ENCODE assay signal across 8 cellular contexts in genomic region chr5:131640043-131640856, GRCh38. TPM values are rescaled to one million over a fixed set of nuclear protein-coding genes. Genes with fewer than 3 reads are reported as not detected.
A peak's percentile ranks its signal among the peaks of the same experiment; 100 is the strongest.
DNase-seq lines count a peak whose midpoint lies in the region; ATAC-seq and TF ChIP-seq lines count a peak whose summit lies in the region.

No MANE protein-coding gene starts in this region.

- no peaks in the 10 kb centered on the region for H3K9me3 ChIP-seq in spleen
- H3K9me3 ChIP-seq in right cardiac atrium (ENCODE audit: control insufficient read depth, low read length): no peaks in the 10 kb centered on the region
- H3K9me3 ChIP-seq in tibial nerve: no peaks in the 10 kb centered on the region

- H3K4me3 Mint-ChIP-seq in activated T-cell treated with anti-CD3 and anti-CD28 coated beads, Interleukin-2, amount 50 U/mL, for 72 hours: peak overlapping the region; percentile 80 to 87

- intact Hi-C loops in spleen (cut with DNase I; ENCODE audit: low total_unique reads) (no loop called here), left colon (cut with DNase I, micrococcal nuclease) (no loop called here), right cardiac atrium (cut with DNase I) (no loop called here)

- H3K27ac Mint-ChIP-seq in activated T-cell treated with anti-CD3 and anti-CD28 coated beads, Interleukin-2, amount 50 U/mL, for 72 hours: peak overlapping the region; percentile 93

- H3K4me1 Mint-ChIP-seq in activated T-cell treated with anti-CD3 and anti-CD28 coated beads, Interleukin-2, amount 50 U/mL, for 72 hours (ENCODE audit: low read depth): peaks cover 35% of the 10 kb centered on the region

- H3K27me3 ChIP-seq in spleen (replicated peaks in 1 of 7): no peaks in the 10 kb centered on the region
- no peaks in the 10 kb centered on the region for H3K27me3 ChIP-seq in right cardiac atrium (ENCODE audit: control insufficient read depth, insufficient read depth)
- H3K27me3 ChIP-seq in tibial nerve: no peaks in the 10 kb centered on the region

- ATAC-seq in HG03469 (IDR thresholded peaks at IDR 0.05; ENCODE audit: unreplicated experiment) (peak; percentile 44), left colon (no peak), right cardiac atrium (no peak)
- peak; percentile 98 to 99 for ATAC-seq in activated T-cell treated with anti-CD3 and anti-CD28 coated beads, Interleukin-2, amount 50 U/mL, for 72 hours (replicated peaks in 1 of 2)

- no peak for TF ChIP-seq POLR2A in spleen (IDR thresholded peaks at IDR 0.05)
- no peak for TF ChIP-seq POLR2A in tibial nerve (IDR thresholded peaks at IDR 0.05)

- DNase-seq in GM12865 (ENCODE audit: low read depth): peak; percentile 42
- DNase-seq in activated T-cell treated with anti-CD3 and anti-CD28 coated beads, Interleukin-2, amount 50 U/mL, for 72 hours: peak; percentile 76 to 83
- no peak for DNase-seq in spleen
- DNase-seq in left colon: no peak
- DNase-seq in midbrain (lab: John Stamatoyannopoulos, UW): no peak
- no peak for DNase-seq in right cardiac atrium
- no peak for DNase-seq in tibial nerve (ENCODE audit: low spot score in 2 of 2)

- H3K4me3 ChIP-seq in GM12865 (ENCODE audit: low read depth, low read length) (no peak overlapping the region), spleen (peak overlapping the region in 1 of 8 donors; percentile 0), right cardiac atrium (ENCODE audit: low read length) (no peak overlapping the region), tibial nerve (no peak overlapping the region)

- H3K36me3 ChIP-seq in spleen (peaks cover 0 to 29% (median 0%) of the 10 kb centered on the region in 6 donors), tibial nerve (peaks cover 0 to 17% (median 0%) of the 10 kb centered on the region in 3 donors)

- TF ChIP-seq CTCF in GM12865 (IDR thresholded peaks at IDR 0.05; ENCODE audit: insufficient read depth, low read depth, low read length, missing control alignments) (no peak), spleen (IDR thresholded peaks at IDR 0.05 in 8 of 11, conservative IDR thresholded peaks at IDR 0.05 in 3 of 11) (no peak), tibial nerve (IDR thresholded peaks at IDR 0.05) (no peak)

- no peak for TF ChIP-seq EP300 in tibial nerve (IDR thresholded peaks at IDR 0.05)

- H3K36me3 Mint-ChIP-seq in activated T-cell treated with anti-CD3 and anti-CD28 coated beads, Interleukin-2, amount 50 U/mL, for 72 hours (ENCODE audit: insufficient read depth in 2 of 2): no peaks in the 10 kb centered on the region

- peaks cover 0 to 38% (median 9%) of the 10 kb centered on the region in 6 donors for H3K4me1 ChIP-seq in spleen
- H3K4me1 ChIP-seq in right cardiac atrium (ENCODE audit: control insufficient read depth, insufficient read depth, low read length): no peaks in the 10 kb centered on the region
- H3K4me1 ChIP-seq in tibial nerve: peaks cover 0 to 8% (median 3%) of the 10 kb centered on the region in 4 donors

- H3K27ac ChIP-seq in spleen: peak overlapping the region in 7 of 8 donors; percentile 45 to 80 (median 75)
- no peak overlapping the region for H3K27ac ChIP-seq in right cardiac atrium (ENCODE audit: low read length)
- H3K27ac ChIP-seq in tibial nerve: no peak overlapping the region

- WGBS in spleen, 5 donors: 37 to 55% (median 45%) methylated on average over 5 of the region's 5 CpGs
- WGBS in right cardiac atrium: 55% methylated on average over 5 of the region's 5 CpGs
- WGBS in tibial nerve, 2 donors: 67 to 80% methylated on average over 5 of the region's 5 CpGs

- H3K9me3 Mint-ChIP-seq in activated T-cell treated with anti-CD3 and anti-CD28 coated beads, Interleukin-2, amount 50 U/mL, for 72 hours: no peaks in the 10 kb centered on the region

- H3K27me3 Mint-ChIP-seq in activated T-cell treated with anti-CD3 and anti-CD28 coated beads, Interleukin-2, amount 50 U/mL, for 72 hours (ENCODE audit: low read depth): no peaks in the 10 kb centered on the region

RNA-seq across cellular contexts. Expression of gene RAPGEF6, which starts 5.2 kb away (rescaled TPM):
- total RNA-seq in activated T-cell treated with anti-CD3 and anti-CD28 coated beads, Interleukin-2, amount 50 U/mL, for 72 hours: 10 to 100 TPM; 36.5 to 37.3 TPM
- total RNA-seq in spleen: 10 to 100 TPM; 37.0 to 56.4 (median 46.9) TPM
- polyA plus RNA-seq in spleen: 1 to 10 TPM; 3.8 to 5.3 (median 4.8) TPM
- total RNA-seq in left colon: 10 to 100 TPM; 18.4 to 18.8 TPM
- total RNA-seq in right cardiac atrium: 10 to 100 TPM; 12.2 to 16.3 (median 13.4) TPM
- 2.7 TPM for polyA plus RNA-seq in right cardiac atrium
- total RNA-seq in tibial nerve: 10 to 100 TPM; 25.1 to 36.4 (median 26.6) TPM

Comparison
In these comparisons a context has a peak if more than half of its experiments do, and no peak if none do; other contexts are left out.
1. DNase-seq: peak in GM12865 (single experiment) and activated T-cell treated with anti-CD3 and anti-CD28 coated beads, Interleukin-2, amount 50 U/mL, for 72 hours (2 of 2); none in spleen (single experiment), left colon (0 of 2), midbrain (single experiment), right cardiac atrium (0 of 3) and tibial nerve (0 of 2).
2. ATAC-seq: peak in HG03469 (single experiment) and activated T-cell treated with anti-CD3 and anti-CD28 coated beads, Interleukin-2, amount 50 U/mL, for 72 hours (2 of 2); none in left colon (single experiment) and right cardiac atrium (0 of 2).
3. H3K27ac ChIP-seq: peak in spleen (7 of 8); none in right cardiac atrium (single experiment) and tibial nerve (0 of 4).